ENCODE assay signal across 19 cellular contexts in the genomic region with DNA sequence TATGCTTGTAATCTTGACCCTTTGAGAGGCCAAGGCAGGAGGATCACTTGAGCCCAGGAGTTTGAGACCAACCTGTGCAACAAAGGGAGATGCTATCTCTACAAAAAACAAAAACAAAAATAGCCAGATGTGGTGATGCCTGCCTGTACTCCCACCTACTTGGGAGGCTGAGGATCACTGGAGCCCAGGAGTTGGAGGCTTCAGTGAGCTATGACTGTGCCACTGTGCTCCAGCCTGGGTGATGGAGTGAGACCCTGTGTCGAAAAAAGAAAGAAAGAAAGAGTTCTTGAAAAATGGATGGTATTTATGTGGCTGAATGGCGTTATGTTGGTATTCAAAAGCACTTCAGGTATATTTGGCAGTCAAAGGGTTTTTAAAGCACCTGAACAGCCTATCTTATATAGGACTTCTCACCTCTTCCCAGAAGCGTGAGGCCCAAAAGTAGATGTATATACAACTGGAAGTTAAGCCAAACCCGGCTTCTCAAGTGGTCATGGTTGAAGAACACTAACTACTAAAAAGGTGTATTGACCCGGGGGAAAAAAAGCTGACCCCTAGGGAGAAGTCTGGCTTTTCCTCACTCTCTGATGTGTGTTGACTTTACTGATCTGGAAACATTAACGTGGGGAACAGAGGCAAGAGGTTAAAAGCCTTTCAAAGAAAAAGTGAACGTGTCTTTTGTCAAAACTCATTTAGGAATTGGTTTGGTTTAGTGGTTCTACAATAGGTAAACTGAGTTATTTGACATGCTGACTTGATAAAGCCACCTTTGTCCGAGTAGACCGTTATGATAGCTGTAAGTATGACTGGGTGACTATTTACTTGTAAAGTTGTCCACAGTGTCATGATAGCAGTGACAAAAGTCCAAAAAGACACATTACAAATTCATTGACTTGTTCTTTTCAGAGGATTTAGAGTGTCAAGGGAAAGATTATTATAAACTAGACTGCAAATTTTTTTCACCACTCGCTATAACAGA.
"Had no signal": no experiment of that assay in that cellular context is flagged by ENCODE, and none has a peak within 500 bp of the region (broad histone marks: within the 10 kb centered on the region; RNA-seq: fewer than 3 reads in every experiment).

No MANE protein-coding gene starts in this region.

- H3K27ac Mint-ChIP-seq: immature natural killer cell; naive thymus-derived CD4-positive, alpha-beta T cell; stimulated activated naive B cell treated with anti-CD40 and anti-IgM and Interleukin-4, amounts not matched to agents 10 μg/mL and 1 μg/mL and 100 μg/mL, for 72 hours; stimulated activated naive CD8-positive, alpha-beta T cell treated with anti-CD3 and anti-CD28 coated beads, Interleukin-15, amount 100 ng/mL, for 72 hours had no signal

- H3K4me1 ChIP-seq: esophagus muscularis mucosa, gastroesophageal sphincter, sigmoid colon, transverse colon had no signal

- H3K9me3 Mint-ChIP-seq: immature natural killer cell; naive thymus-derived CD4-positive, alpha-beta T cell; stimulated activated naive B cell treated with anti-CD40 and anti-IgM and Interleukin-4, amounts not matched to agents 10 μg/mL and 1 μg/mL and 100 μg/mL, for 72 hours; stimulated activated naive CD8-positive, alpha-beta T cell treated with anti-CD3 and anti-CD28 coated beads, Interleukin-15, amount 100 ng/mL, for 72 hours had no signal

- H3K4me3 Mint-ChIP-seq: immature natural killer cell; naive thymus-derived CD4-positive, alpha-beta T cell; stimulated activated naive B cell treated with anti-CD40 and anti-IgM and Interleukin-4, amounts not matched to agents 10 μg/mL and 1 μg/mL and 100 μg/mL, for 72 hours; stimulated activated naive CD8-positive, alpha-beta T cell treated with anti-CD3 and anti-CD28 coated beads, Interleukin-15, amount 100 ng/mL, for 72 hours had no signal

- ATAC-seq: gastroesophageal sphincter; left cardiac atrium; left ventricle myocardium superior; naive thymus-derived CD4-positive, alpha-beta T cell; stimulated activated naive B cell treated with anti-CD40 and anti-IgM and Interleukin-4, amounts not matched to agents 10 μg/mL and 1 μg/mL and 100 μg/mL, for 72 hours; stimulated activated naive CD8-positive, alpha-beta T cell treated with anti-CD3 and anti-CD28 coated beads, Interleukin-15, amount 100 ng/mL, for 72 hours had no signal

- H3K27me3 ChIP-seq: esophagus muscularis mucosa, gastroesophageal sphincter, neutrophil, sigmoid colon, transverse colon had no signal

- H3K4me1 Mint-ChIP-seq: naive thymus-derived CD4-positive, alpha-beta T cell; stimulated activated naive B cell treated with anti-CD40 and anti-IgM and Interleukin-4, amounts not matched to agents 10 μg/mL and 1 μg/mL and 100 μg/mL, for 72 hours; stimulated activated naive CD8-positive, alpha-beta T cell treated with anti-CD3 and anti-CD28 coated beads, Interleukin-15, amount 100 ng/mL, for 72 hours had no signal

- H3K27me3 Mint-ChIP-seq: naive thymus-derived CD4-positive, alpha-beta T cell; stimulated activated naive B cell treated with anti-CD40 and anti-IgM and Interleukin-4, amounts not matched to agents 10 μg/mL and 1 μg/mL and 100 μg/mL, for 72 hours; stimulated activated naive CD8-positive, alpha-beta T cell treated with anti-CD3 and anti-CD28 coated beads, Interleukin-15, amount 100 ng/mL, for 72 hours had no signal

- H3K36me3 Mint-ChIP-seq: immature natural killer cell had no signal

- H3K9me3 ChIP-seq: esophagus muscularis mucosa, gastroesophageal sphincter, neutrophil, thoracic aorta, transverse colon had no signal

- DNase-seq: effector memory CD4-positive, alpha-beta T cell; glutamatergic neuron; immature natural killer cell; kidney; left cardiac atrium; left ventricle myocardium superior; mesendoderm; naive thymus-derived CD4-positive, alpha-beta T cell; sigmoid colon; stimulated activated CD4-positive, alpha-beta T cell treated with anti-CD3 and anti-CD28 coated beads, Interleukin-2, amount 100 ng/mL, for 24 hours; stimulated activated CD4-positive, alpha-beta T cell treated with anti-CD3 and anti-CD28 coated beads, Interleukin-4, amount 100 ng/mL, for 4 hours; stimulated activated naive B cell treated with anti-CD40 and anti-IgM and Interleukin-4, amounts not matched to agents 10 μg/mL and 1 μg/mL and 100 μg/mL, for 72 hours; stimulated activated naive CD8-positive, alpha-beta T cell treated with anti-CD3 and anti-CD28 coated beads, Interleukin-15, amount 100 ng/mL, for 72 hours; transverse colon had no signal

- H3K36me3 ChIP-seq: esophagus muscularis mucosa, neutrophil, sigmoid colon, thoracic aorta, transverse colon had no signal

- H3K4me3 ChIP-seq: esophagus muscularis mucosa, gastroesophageal sphincter, sigmoid colon, skin epidermis, thoracic aorta, transverse colon had no signal
